Comparison of ENCODE assay signal across 8 cellular contexts in genomic region chr19:47230921-47231214, GRCh38. TPM values are rescaled to one million over a fixed set of nuclear protein-coding genes. Genes with fewer than 3 reads are reported as not detected.
DNase-seq lines count a peak whose midpoint lies in the region; FAIRE-seq and TF ChIP-seq lines count a peak whose summit lies in the region.

Gene BBC3, minus strand, starts transcription at chr19:47231199. Its CDS starts 2,768 bp downstream, at chr19:47228431.

- no peaks in the 10 kb centered on the region for H3K9me3 ChIP-seq in Caco-2
- H3K9me3 ChIP-seq in H1 (ENCODE audit: insufficient read depth in 2 of 2, low read depth in 1 of 2, low read length in 1 of 2) = no peaks in the 10 kb centered on the region
- H3K9me3 ChIP-seq in neuron (ENCODE audit: low read length) = no peaks in the 10 kb centered on the region

- H3K27me3 Mint-ChIP-seq in Caco-2 (ENCODE audit: insufficient read depth, unreplicated experiment) = no peaks in the 10 kb centered on the region

- H3K4me3 ChIP-seq in Caco-2 (ENCODE audit: low read depth, low read length) (peak within 1 kb of the TSS; percentile 96), NB4 (ENCODE audit: low read depth, low read length) (peak within 1 kb of the TSS; percentile 63), H1 (ENCODE audit: extremely low read depth in 1 of 4, insufficient read depth in 2 of 4, low read depth in 3 of 4, low read length in 4 of 4) (peak within 1 kb of the TSS; percentile 78 to 99 (median 89)), neuron (ENCODE audit: low read length) (peak within 1 kb of the TSS; percentile 63)

- H3K27me3 ChIP-seq in Caco-2 (replicated peaks; ENCODE audit: control insufficient read depth, insufficient read depth, low read length) (no peaks in the 10 kb centered on the region), H1 (replicated peaks in 1 of 4; ENCODE audit: control insufficient read depth in 3 of 4, extremely low read depth in 1 of 4, insufficient read depth in 3 of 4, low read length in 3 of 4) (no peaks in the 10 kb centered on the region; a peak in 1 of 7 replicates), neuron (ENCODE audit: insufficient read depth, low read length) (no peaks in the 10 kb centered on the region)

- WGBS in H1 (ENCODE audit: extremely low coverage in 1 of 2, insufficient coverage in 1 of 2, insufficient read length in 1 of 2, insufficient replicate concordance in 2 of 2, low coverage in 1 of 2, low lambda C conversion rate in 2 of 2, missing lambda C conversion rate in 1 of 2), 2 experiments = no CpG with 5 or more reads among the region's 43 CpGs

- H4K20me1 ChIP-seq in H1 (replicated peaks in 1 of 2; ENCODE audit: control insufficient read depth in 1 of 2, insufficient read depth in 2 of 2, low read length in 2 of 2) = peaks cover 14 to 18% of the 10 kb centered on the region in 2 experiments

- peaks cover 19% of the 10 kb centered on the region for H3K4me1 Mint-ChIP-seq in Caco-2 (ENCODE audit: low read depth, unreplicated experiment)

- peak within 1 kb of the TSS; percentile 100 for H2BK5ac ChIP-seq in H1 (ENCODE audit: low read depth, low read length)

- peak within 1 kb of the TSS; percentile 77 for H3K27ac Mint-ChIP-seq in Caco-2 (ENCODE audit: unreplicated experiment)

- TF ChIP-seq CTCF in Caco-2 (IDR thresholded peaks at IDR 0.05; ENCODE audit: insufficient read depth in 1 of 2, low read depth in 1 of 2, low read length in 1 of 2, severe bottlenecking in 1 of 2, unreplicated experiment in 1 of 2) (no peak), NB4 (IDR thresholded peaks at IDR 0.05; ENCODE audit: low read depth, low read length) (no peak), H1 (IDR thresholded peaks at IDR 0.05; ENCODE audit: control extremely low read depth in 1 of 3, insufficient read depth in 1 of 3, low read depth in 1 of 3, low read length in 3 of 3) (no peak)

- H3K4me3 Mint-ChIP-seq in Caco-2 (ENCODE audit: unreplicated experiment) = peak within 1 kb of the TSS; percentile 73

- POLR2A ChIA-PET in Caco-2 (lab: Charles Lee) = no interaction called here
- POLR2A ChIA-PET in H1 (lab: Charles Lee; ENCODE audit: partially characterized antibody) = no interaction called here

- H2BK12ac ChIP-seq in H1 (ENCODE audit: low read depth, low read length) = peak within 1 kb of the TSS; percentile 100

- peaks cover 35% of the 10 kb centered on the region for H3K23me2 ChIP-seq in H1 (ENCODE audit: low read depth, low read length)

- peak within 1 kb of the TSS; percentile 100 for H2BK20ac ChIP-seq in H1 (ENCODE audit: low read length)

- peak within 1 kb of the TSS; percentile 98 for H4K5ac ChIP-seq in H1 (ENCODE audit: insufficient read length, low read depth, low read length)

- H3K79me1 ChIP-seq in H1 (ENCODE audit: low read depth, low read length) = peaks cover 16% of the 10 kb centered on the region

- peak within 1 kb of the TSS; percentile 100 for H2AK5ac ChIP-seq in H1 (ENCODE audit: low read depth, low read length)

- intact Hi-C loops in Caco-2 (cut with micrococcal nuclease; ENCODE audit: unreplicated experiment) = no loop called here

- H2AFZ ChIP-seq in H1 (ENCODE audit: low read length) (0 out of 2 replicates have a peak within 1 kb of the TSS, but pooled peaks have one; percentile 76), neuron (ENCODE audit: low read depth, low read length) (no peak within 1 kb of the TSS)

- no peak for TF ChIP-seq EP300 in H1 (IDR thresholded peaks at IDR 0.05; ENCODE audit: borderline replicate concordance in 1 of 2, low read depth in 2 of 2, low read length in 2 of 2)

- H3K4ac ChIP-seq in H1 (replicated peaks; ENCODE audit: insufficient read length, low read depth, low read length) = peak within 1 kb of the TSS; percentile 100

- no peak within 1 kb of the TSS for H3K23ac ChIP-seq in H1 (ENCODE audit: insufficient read length)

- H4K8ac ChIP-seq in H1 (ENCODE audit: extremely low read depth, insufficient read depth, low read length) = peak within 1 kb of the TSS; percentile 88

- H3K36me3 ChIP-seq in Caco-2 (ENCODE audit: control insufficient read depth, insufficient read depth, low read length) (no peaks in the 10 kb centered on the region), H1 (ENCODE audit: control insufficient read depth in 2 of 4, insufficient read depth in 4 of 4, low read length in 3 of 4) (no peaks in the 10 kb centered on the region), neuron (ENCODE audit: insufficient read depth, low read length) (no peaks in the 10 kb centered on the region)

- H3K4me2 ChIP-seq in H1 (ENCODE audit: insufficient read depth in 1 of 2, low read depth in 2 of 2, low read length in 2 of 2) = peak within 1 kb of the TSS; percentile 94 to 98

- TF ChIP-seq RAD21 in H1 (IDR thresholded peaks at IDR 0.05 in 1 of 2, conservative IDR thresholded peaks at IDR 0.05 in 1 of 2; ENCODE audit: low read depth in 2 of 2, low read length in 2 of 2) = no peak

- peak within 1 kb of the TSS; percentile 100 for H2BK120ac ChIP-seq in H1 (replicated peaks; ENCODE audit: low read depth, low read length)

- H2BK15ac ChIP-seq in H1 (ENCODE audit: low read length) = peak within 1 kb of the TSS; percentile 100

- BruUV-seq in Caco-2 (replicated peaks; lab: Mats Ljungman, UMichigan) = no TSS peak

- CTCF ChIA-PET in Caco-2 (lab: Charles Lee) = interaction anchor here (2.5 kb wide), 1 partner anchor 13 kb away, joined by 14 read pairs; no protein-coding TSS in a partner anchor
- CTCF ChIA-PET in H1 (lab: Charles Lee; ENCODE audit: partially characterized antibody) = no interaction called here

- H3K18ac ChIP-seq in H1 (ENCODE audit: extremely low read depth, low read length) = peak within 1 kb of the TSS; percentile 100

- H3K36me3 Mint-ChIP-seq in Caco-2 (ENCODE audit: insufficient read depth, unreplicated experiment) = peaks cover 27% of the 10 kb centered on the region

- peak within 1 kb of the TSS; percentile 94 for H3K27ac ChIP-seq in H1 (ENCODE audit: low read depth, low read length)

- peaks cover 36% of the 10 kb centered on the region for H3K4me1 ChIP-seq in Caco-2
- H3K4me1 ChIP-seq in H1 (replicated peaks in 1 of 4; ENCODE audit: control insufficient read depth in 3 of 4, insufficient read depth in 4 of 4, low read length in 3 of 4) = peaks cover 12 to 36% (median 24%) of the 10 kb centered on the region in 4 experiments
- peaks cover 38% of the 10 kb centered on the region for H3K4me1 ChIP-seq in neuron (ENCODE audit: insufficient read depth, low read length)

- DNase-seq in Caco-2 (no peak), NB4 (ENCODE audit: low read depth) (no peak), H1 (ENCODE audit: low read depth in 1 of 2, low spot score in 2 of 2) (no peak), NCI-H2107 (lab: John Stamatoyannopoulos, UW) (no peak), amniotic stem cell (lab: John Stamatoyannopoulos, UW) (no peak), DMS79 treated with DMSO at 0.1 percent for 48 hours (lab: John Stamatoyannopoulos, UW) (no peak), NCI-H146 (lab: John Stamatoyannopoulos, UW) (no peak)

- peaks cover 5 to 29% of the 10 kb centered on the region in 2 experiments; a peak in 2 of 4 replicates for H3K79me2 ChIP-seq in H1 (ENCODE audit: control insufficient read depth in 1 of 2, insufficient read depth in 2 of 2, low read length in 2 of 2)

- peak within 1 kb of the TSS; percentile 100 for H4K91ac ChIP-seq in H1 (replicated peaks; ENCODE audit: insufficient read length, low read length)

- peak within 1 kb of the TSS; percentile 20 for H3K14ac ChIP-seq in H1 (ENCODE audit: insufficient read length)

- FAIRE-seq in H1 (lab: Jason Lieb, UNC) = no peak

- peak; percentile 78 for TF ChIP-seq POLR2A in NB4 (IDR thresholded peaks at IDR 0.05; ENCODE audit: extremely low read depth, insufficient read length)
- TF ChIP-seq POLR2A in H1 (IDR thresholded peaks at IDR 0.05; ENCODE audit: control extremely low read depth in 1 of 2, low read depth in 2 of 2, low read length in 2 of 2) = no peak; a peak in 1 of 3 replicates

- peak within 1 kb of the TSS; percentile 69 to 77 (median 73) for H3K9ac ChIP-seq in H1 (replicated peaks in 1 of 4; ENCODE audit: extremely low read depth in 1 of 4, low read depth in 3 of 4, low read length in 3 of 4)

- no peaks in the 10 kb centered on the region for H3K9me3 Mint-ChIP-seq in Caco-2 (ENCODE audit: unreplicated experiment)

- peak within 1 kb of the TSS; percentile 97 for H3K56ac ChIP-seq in H1 (replicated peaks; ENCODE audit: insufficient read length, low read depth, low read length)

TF ChIP-seq in H1, 55 proteins besides CTCF, POLR2A, EP300 and RAD21:
- TF ChIP-seq KDM4A (IDR thresholded peaks at IDR 0.05; ENCODE audit: low read depth, low read length, severe bottlenecking) (peak; percentile 67), ATF3 (IDR thresholded peaks at IDR 0.05; ENCODE audit: insufficient read depth, low read depth, low read length) (no peak), PHF8 (conservative IDR thresholded peaks at IDR 0.05; ENCODE audit: low read depth, low read length) (peak; percentile 59), TAF7 (optimal IDR thresholded peaks at IDR 0.05; ENCODE audit: borderline replicate concordance, low read depth, low read length) (peak; percentile 8), CEBPB (IDR thresholded peaks at IDR 0.05; ENCODE audit: low read depth, low read length) (no peak)
TF ChIP-seq in H1: peak in this region for 3.

RNA-seq across cellular contexts. Expression of gene BBC3, which starts in this region (rescaled TPM):
- total RNA-seq in Caco-2 (2022) = 10.5 and 10.8 TPM in 2 replicates
- total RNA-seq in H1 (2021; fragmentation: NEBNext Ultra II Directional; extraction: Animal tissue kit (Norgen Biotek cat#: 25700)) = 21.6 and 23.3 TPM in 2 replicates
- polyA plus RNA-seq in H1 (2011; rRNA removed) = 13.2 and 26.4 TPM in 2 replicates
- polyA plus RNA-seq in H1 (2011; cell fraction: cytosol; rRNA removed) = 17.9 TPM
- 24.4 TPM for polyA plus RNA-seq in H1 (2011; cell fraction: nucleus; rRNA removed)
- 21.4 to 25.1 TPM (median 23.4 TPM) in 4 replicates for polyA plus RNA-seq in H1 (2012, experiment 1 of 2)
- 18.5 TPM for polyA plus RNA-seq in H1 (2012, experiment 2 of 2)
- polyA plus RNA-seq in H1 (2013, experiment 1 of 2) = 7.7 TPM
- 7.8 TPM for polyA plus RNA-seq in H1 (2013, experiment 2 of 2)
- polyA minus RNA-seq in H1 (2011; rRNA and poly(A)+ RNA removed) = 3.1 and 5.8 TPM in 2 replicates
- 18.3 TPM for polyA minus RNA-seq in H1 (2011; cell fraction: cytosol; rRNA and poly(A)+ RNA removed)
- 17.6 TPM for polyA minus RNA-seq in H1 (2011; cell fraction: nucleus; rRNA and poly(A)+ RNA removed)
